ENCODE assay signal across 1 cellular context in the genomic region with DNA sequence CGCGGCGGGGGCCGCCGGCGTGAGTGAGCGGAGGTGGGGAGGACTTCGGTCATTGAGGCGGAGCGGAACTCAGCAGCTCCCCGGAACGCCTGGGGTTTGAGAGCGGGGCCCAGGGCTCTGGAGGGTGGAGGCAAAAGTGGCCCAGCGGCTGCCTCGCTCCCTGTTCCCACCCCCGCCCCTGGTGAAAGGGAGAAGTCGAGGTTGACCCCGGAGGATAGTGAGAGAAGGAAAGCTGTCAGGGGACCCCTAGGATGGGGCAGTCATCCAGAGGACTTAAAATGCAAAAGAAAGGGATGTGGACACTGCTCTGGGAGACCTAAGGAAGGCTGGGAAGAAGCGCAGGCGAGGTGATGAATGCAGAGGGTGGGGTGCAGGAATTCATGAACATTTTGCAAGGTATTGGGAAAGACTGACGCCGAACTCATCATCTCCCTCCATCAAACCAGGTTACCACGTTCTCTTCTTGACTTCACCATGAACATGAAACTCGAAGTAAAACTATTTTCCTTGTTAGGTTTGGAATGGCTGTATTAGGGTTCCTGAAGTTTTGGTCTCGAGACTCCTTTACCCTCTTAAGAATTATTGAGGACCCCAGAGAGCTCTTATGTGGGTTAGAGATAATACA.
TF ChIP-seq lines count a peak whose summit lies in the region.

No MANE protein-coding gene starts in this region.

TF ChIP-seq in HepG2, 621 proteins besides CTCF, POLR2A, EP300 and RAD21 (continued from another document):
- TF ChIP-seq, protein P1, sequence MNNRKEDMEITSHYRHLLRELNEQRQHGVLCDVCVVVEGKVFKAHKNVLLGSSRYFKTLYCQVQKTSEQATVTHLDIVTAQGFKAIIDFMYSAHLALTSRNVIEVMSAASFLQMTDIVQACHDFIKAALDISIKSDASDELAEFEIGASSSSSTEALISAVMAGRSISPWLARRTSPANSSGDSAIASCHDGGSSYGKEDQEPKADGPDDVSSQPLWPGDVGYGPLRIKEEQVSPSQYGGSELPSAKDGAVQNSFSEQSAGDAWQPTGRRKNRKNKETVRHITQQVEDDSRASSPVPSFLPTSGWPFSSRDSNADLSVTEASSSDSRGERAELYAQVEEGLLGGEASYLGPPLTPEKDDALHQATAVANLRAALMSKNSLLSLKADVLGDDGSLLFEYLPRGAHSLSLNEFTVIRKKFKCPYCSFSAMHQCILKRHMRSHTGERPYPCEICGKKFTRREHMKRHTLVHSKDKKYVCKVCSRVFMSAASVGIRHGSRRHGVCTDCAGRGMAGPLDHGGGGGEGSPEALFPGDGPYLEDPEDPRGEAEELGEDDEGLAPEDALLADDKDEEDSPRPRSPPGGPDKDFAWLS (CRISPR knock-in tag; IDR thresholded peaks at IDR 0.05; ENCODE audit: borderline replicate concordance): no peak
- TF ChIP-seq SRSF1 (optimal IDR thresholded peaks at IDR 0.05; ENCODE audit: low read depth, low read length) (no peak), TGIF2 (CRISPR knock-in tag; IDR thresholded peaks at IDR 0.05) (no peak), CENPT (CRISPR knock-in tag; IDR thresholded peaks at IDR 0.05; ENCODE audit: low read depth) (no peak), ZNF569 (CRISPR knock-in tag; IDR thresholded peaks at IDR 0.05; ENCODE audit: borderline replicate concordance) (no peak)
